ENCODE assay signal across 29 cellular contexts in the genomic region with DNA sequence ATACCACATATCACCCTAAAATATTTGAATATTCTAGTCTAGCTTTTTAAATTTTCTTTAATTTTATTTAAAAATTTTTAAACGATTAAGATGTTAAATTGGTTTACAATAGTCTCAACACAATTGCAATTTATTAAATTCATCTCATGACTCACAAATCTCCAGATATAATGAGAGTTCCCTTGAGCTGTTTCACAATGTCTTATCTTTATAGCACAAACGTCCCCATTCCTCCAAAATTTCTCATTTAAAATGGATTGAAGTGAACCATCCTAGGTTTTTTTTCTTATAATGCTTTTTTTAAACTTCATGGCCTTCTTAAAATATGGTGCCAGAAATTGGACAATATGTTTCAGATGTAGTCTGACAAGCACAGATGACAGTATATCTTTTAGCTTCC.
"Had no signal": no experiment of that assay in that cellular context is flagged by ENCODE, and none has a peak within 500 bp of the region (broad histone marks: within the 10 kb centered on the region; RNA-seq: fewer than 3 reads in every experiment).

No MANE protein-coding gene starts in this region.

- H3K36me3 Mint-ChIP-seq: activated naive CD8-positive, alpha-beta T cell had no signal

- H3K4me3 ChIP-seq: body of pancreas, cardiac muscle cell, colonic mucosa, esophagus squamous epithelium, gastroesophageal sphincter, heart right ventricle had no signal

- H3K27ac Mint-ChIP-seq: activated CD4-positive, alpha-beta memory T cell treated with anti-CD3 and anti-CD28 coated beads, Interleukin-2, amount 10 ng/mL, durations not matched to agents 7 days and 5 days; activated CD4-positive, alpha-beta T cell treated with anti-CD3 and anti-CD28 coated beads for 36 hours; activated CD4-positive, alpha-beta T cell treated with anti-CD3 and anti-CD28 coated beads, Interleukin-2, amount 10 ng/mL, durations not matched to agents 24 days and 14 days; activated naive CD8-positive, alpha-beta T cell; activated T-helper 17 cell treated with anti-CD3 and anti-CD28 coated beads, Interleukin-2, amount 50 U/mL, for 72 hours had no signal

- DNase-seq: activated CD4-positive, alpha-beta memory T cell treated with anti-CD3 and anti-CD28 coated beads, Interleukin-2, amount 10 ng/mL, durations not matched to agents 7 days and 5 days; activated CD4-positive, alpha-beta T cell treated with anti-CD3 and anti-CD28 coated beads for 36 hours; activated CD4-positive, alpha-beta T cell treated with anti-CD3 and anti-CD28 coated beads, Interleukin-2, amount 10 ng/mL, durations not matched to agents 24 days and 14 days; activated CD4-positive, CD25-positive, alpha-beta regulatory T cell; activated CD4-positive, CD25-positive, alpha-beta regulatory T cell treated with anti-CD3 and anti-CD28 coated beads, Interleukin-2, amount 50 U/mL, for 72 hours; activated CD8-positive, alpha-beta memory T cell treated with anti-CD3 and anti-CD28 coated beads, Interleukin-2, amount 50 U/mL, for 48 hours; activated effector memory CD4-positive, alpha-beta T cell treated with Interleukin-2 at 50 U/mL for 16 hours; activated gamma-delta T cell treated with Interleukin-2 at 50 U/mL for 16 hours; activated naive CD4-positive, alpha-beta T cell treated with anti-CD3 and anti-CD28 coated beads, Interleukin-2, amount 50 U/mL, for 16 hours; activated naive CD4-positive, alpha-beta T cell treated with Interleukin-2 at 50 U/mL for 16 hours; activated T-cell treated with anti-CD3 and anti-CD28 coated beads for 4 hours; activated T-cell treated with anti-CD3 and anti-CD28 coated beads, Interleukin-2, amount 50 U/mL, for 4 hours; amygdala; aorta; body of pancreas; central memory CD4-positive, alpha-beta T cell; cerebellar nuclear complex; colonic mucosa; effector CD8-positive, alpha-beta T cell; esophagus squamous epithelium; foreskin keratinocyte; heart right ventricle; T-helper 2 cell had no signal

- ATAC-seq: activated CD4-positive, alpha-beta T cell treated with anti-CD3 and anti-CD28 coated beads for 36 hours; activated T-cell treated with anti-CD3 and anti-CD28 coated beads, Interleukin-2, amount 50 U/mL, for 4 hours; activated T-helper 17 cell treated with anti-CD3 and anti-CD28 coated beads, Interleukin-2, amount 50 U/mL, for 72 hours; body of pancreas; foreskin keratinocyte; gastroesophageal sphincter; heart right ventricle had no signal

- FAIRE-seq: endometrium, endothelial cell of umbilical vein had no signal

- H3K4me1 Mint-ChIP-seq: activated CD4-positive, alpha-beta memory T cell treated with anti-CD3 and anti-CD28 coated beads, Interleukin-2, amount 10 ng/mL, durations not matched to agents 7 days and 5 days; activated CD4-positive, alpha-beta T cell treated with anti-CD3 and anti-CD28 coated beads for 36 hours; activated CD4-positive, alpha-beta T cell treated with anti-CD3 and anti-CD28 coated beads, Interleukin-2, amount 10 ng/mL, durations not matched to agents 24 days and 14 days; activated T-helper 17 cell treated with anti-CD3 and anti-CD28 coated beads, Interleukin-2, amount 50 U/mL, for 72 hours had no signal

- H3K9me3 Mint-ChIP-seq: activated CD4-positive, alpha-beta memory T cell treated with anti-CD3 and anti-CD28 coated beads, Interleukin-2, amount 10 ng/mL, durations not matched to agents 7 days and 5 days; activated CD4-positive, alpha-beta T cell treated with anti-CD3 and anti-CD28 coated beads, Interleukin-2, amount 10 ng/mL, durations not matched to agents 24 days and 14 days; activated T-cell treated with anti-CD3 and anti-CD28 coated beads, Interleukin-2, amount 50 U/mL, for 4 hours; activated T-helper 17 cell treated with anti-CD3 and anti-CD28 coated beads, Interleukin-2, amount 50 U/mL, for 72 hours had no signal

- H3K27me3 Mint-ChIP-seq: activated CD4-positive, alpha-beta memory T cell treated with anti-CD3 and anti-CD28 coated beads, Interleukin-2, amount 10 ng/mL, durations not matched to agents 7 days and 5 days; activated CD4-positive, alpha-beta T cell treated with anti-CD3 and anti-CD28 coated beads, Interleukin-2, amount 10 ng/mL, durations not matched to agents 24 days and 14 days; activated naive CD8-positive, alpha-beta T cell; activated T-helper 17 cell treated with anti-CD3 and anti-CD28 coated beads, Interleukin-2, amount 50 U/mL, for 72 hours had no signal

- H3K4me3 Mint-ChIP-seq: activated CD4-positive, alpha-beta memory T cell treated with anti-CD3 and anti-CD28 coated beads, Interleukin-2, amount 10 ng/mL, durations not matched to agents 7 days and 5 days; activated CD4-positive, alpha-beta T cell treated with anti-CD3 and anti-CD28 coated beads for 36 hours; activated CD4-positive, alpha-beta T cell treated with anti-CD3 and anti-CD28 coated beads, Interleukin-2, amount 10 ng/mL, durations not matched to agents 24 days and 14 days; activated naive CD8-positive, alpha-beta T cell; activated T-cell treated with anti-CD3 and anti-CD28 coated beads, Interleukin-2, amount 50 U/mL, for 4 hours; activated T-helper 17 cell treated with anti-CD3 and anti-CD28 coated beads, Interleukin-2, amount 50 U/mL, for 72 hours had no signal
